In genomic region chr2:85933753-85934594, GRCh38 we compare ENCODE assay signal across 10 cellular contexts. TPM values are rescaled to one million over a fixed set of nuclear protein-coding genes. Genes with fewer than 3 reads are reported as not detected.
DNase-seq lines count a peak whose midpoint lies in the region; TF ChIP-seq lines count a peak whose summit lies in the region.
"Had no signal": no experiment of that assay in that cellular context is flagged by ENCODE, and none has a peak within 500 bp of the region (broad histone marks: within the 10 kb centered on the region; RNA-seq: fewer than 3 reads in every experiment).

No MANE protein-coding gene starts in this region.

- DNase-seq in AG04450 (ENCODE audit: low read depth, low spot score) (no peak), HT-29 (ENCODE audit: low spot score) (peak; percentile 27), amniotic epithelial cell (ENCODE audit: low read depth) (peak; percentile 99), kidney glomerular epithelial cell (lab: John Stamatoyannopoulos, UW) (peak; percentile 67), NCI-H146 (lab: John Stamatoyannopoulos, UW) (no peak), NOMO-1 (lab: John Stamatoyannopoulos, UW; ENCODE audit: unreplicated experiment in 2 of 2) (no peak), middle frontal gyrus (ENCODE audit: extremely low spot score, low spot score) (no peak)
- no peak for DNase-seq in stimulated activated CD4-positive, alpha-beta T cell treated with anti-CD3 and anti-CD28 coated beads, Interleukin-12 subunit alpha, Interleukin-12 subunit beta, amount 100 ng/mL, for 4 hours
- DNase-seq: psoas muscle had no signal

- H3K9me3 ChIP-seq in AG04450 (ENCODE audit: control insufficient read depth, insufficient read depth, low read length), result peaks cover 2% of the 10 kb centered on the region; the same call in 1 of the 2 replicates
- H3K9me3 ChIP-seq: psoas muscle had no signal

- POLR2A ChIA-PET in AG04450 (lab: Yijun Ruan, JAX), result no interaction called here

- no peak for TF ChIP-seq CTCF in AG04450 (IDR thresholded peaks at IDR 0.05; ENCODE audit: low read depth, low read length)

- CTCF ChIA-PET in AG04450 (lab: Charles Lee), result interaction anchor here (0.7 kb wide), 1 partner anchor 227 kb away, joined by 5 read pairs; no protein-coding TSS in a partner anchor

- peak overlapping the region; percentile 58 for H3K27ac ChIP-seq in AG04450 (ENCODE audit: low read depth, low read length)
- H3K27ac ChIP-seq: HL-60, psoas muscle had no signal

- H3K27me3 ChIP-seq in AG04450 (ENCODE audit: control insufficient read depth, insufficient read depth, low read length), result no peaks in the 10 kb centered on the region

- H3K4me3 ChIP-seq in AG04450 (ENCODE audit: low read depth, low read length), result no peak overlapping the region
- H3K4me3 ChIP-seq: psoas muscle had no signal

RNA-seq across cellular contexts. Expression of gene ST3GAL5, which starts 45.2 kb away (rescaled TPM):
- 22.3 and 26.8 TPM in 2 replicates for polyA plus RNA-seq in AG04450 (2011; rRNA removed)
- polyA minus RNA-seq in AG04450 (2011; rRNA and poly(A)+ RNA removed), result 13.1 and 16.2 TPM in 2 replicates
- 0.99 and 2.4 TPM in 2 replicates for total RNA-seq in HT-29 (2014; rRNA removed; shearing (Covaris generic))

Comparison
In these comparisons a context has a peak if more than half of its experiments do, and no peak if none do; other contexts are left out.
1. DNase-seq: peak in HT-29 (single experiment), amniotic epithelial cell (single experiment) and kidney glomerular epithelial cell (single experiment); none in AG04450 (single experiment), NCI-H146 (single experiment), NOMO-1 (0 of 2), stimulated activated CD4-positive, alpha-beta T cell treated with anti-CD3 and anti-CD28 coated beads, Interleukin-12 subunit alpha, Interleukin-12 subunit beta, amount 100 ng/mL, for 4 hours (single experiment) and middle frontal gyrus (single experiment).